ENCODE assay signal across 9 cellular contexts in genomic region chr10:133356953-133357292, GRCh38. TPM values are rescaled to one million over a fixed set of nuclear protein-coding genes. Genes with fewer than 3 reads are reported as not detected.
DNase-seq lines count a peak whose midpoint lies in the region; ATAC-seq lines count a peak whose summit lies in the region.
"Had no signal": no experiment of that assay in that cellular context is flagged by ENCODE, and none has a peak within 500 bp of the region (broad histone marks: within the 10 kb centered on the region; RNA-seq: fewer than 3 reads in every experiment).

No MANE protein-coding gene starts in this region.

- H3K4me2 ChIP-seq in GM23248 (ENCODE audit: unreplicated experiment) (peak overlapping the region; percentile 48), skeletal muscle satellite cell (ENCODE audit: low read length) (peak overlapping the region; percentile 91)

- ATAC-seq in T-helper 17 cell (no peak), right cardiac atrium (no peak), GM21381 (IDR thresholded peaks at IDR 0.05; ENCODE audit: unreplicated experiment) (no peak)

- no peaks in the 10 kb centered on the region for H3K36me3 Mint-ChIP-seq in T-helper 17 cell (ENCODE audit: low read depth)

- H3K4me3 ChIP-seq in GM23248, result peak overlapping the region; percentile 63
- peak overlapping the region; percentile 62 for H3K4me3 ChIP-seq in right cardiac atrium (ENCODE audit: low read length)
- peak overlapping the region; percentile 80 for H3K4me3 ChIP-seq in skeletal muscle satellite cell (ENCODE audit: low read length)

- H3K9me2 ChIP-seq in GM23248 (ENCODE audit: insufficient read depth), result no peaks in the 10 kb centered on the region

- H3K4me1 ChIP-seq in GM23248 (ENCODE audit: insufficient read depth), result no peaks in the 10 kb centered on the region
- no peaks in the 10 kb centered on the region for H3K4me1 ChIP-seq in right cardiac atrium (ENCODE audit: control insufficient read depth, insufficient read depth, low read length)
- H3K4me1 ChIP-seq in skeletal muscle satellite cell (ENCODE audit: control insufficient read depth, insufficient read depth, low read length), result peaks cover 17% of the 10 kb centered on the region

- H3F3A ChIP-seq in GM23248 (ENCODE audit: insufficient read depth), result 0 out of 2 replicates have a peak, but pooled peaks cover 3% of the 10 kb centered on the region

- H3K27me3 ChIP-seq in GM23248 (replicated peaks; ENCODE audit: insufficient read depth) (no peaks in the 10 kb centered on the region), right cardiac atrium (ENCODE audit: control insufficient read depth, insufficient read depth) (no peaks in the 10 kb centered on the region), skeletal muscle satellite cell (ENCODE audit: control insufficient read depth, insufficient read depth, low read length) (peaks cover 2% of the 10 kb centered on the region)

- peaks cover 7% of the 10 kb centered on the region for H3K4me1 Mint-ChIP-seq in T-helper 17 cell

- H3K9me3 ChIP-seq in GM23248 (ENCODE audit: low read depth) (no peaks in the 10 kb centered on the region), T-helper 17 cell (ENCODE audit: control insufficient read depth, low read length, poor library complexity, severe bottlenecking) (no peaks in the 10 kb centered on the region), right cardiac atrium (ENCODE audit: control insufficient read depth, low read length) (no peaks in the 10 kb centered on the region), skeletal muscle satellite cell (replicated peaks; ENCODE audit: low read length) (no peaks in the 10 kb centered on the region)

- DNase-seq in GM23248 (peak; percentile 33), T-helper 17 cell (no peak), right cardiac atrium (no peak), SK-N-DZ (ENCODE audit: low spot score) (no peak), NCI-H2081 treated with DMSO at 0.1 percent for 48 hours (lab: John Stamatoyannopoulos, UW) (no peak), NCI-H510A treated with DMSO at 0.1 percent for 48 hours (lab: John Stamatoyannopoulos, UW) (no peak)
- DNase-seq: occipital lobe had no signal

- no peaks in the 10 kb centered on the region for H3K79me2 ChIP-seq in GM23248 (ENCODE audit: insufficient read depth)

- intact Hi-C loops in right cardiac atrium (cut with DNase I), result no loop called here

- H2AFZ ChIP-seq in GM23248, result peak overlapping the region; percentile 89

- H3K4me3 Mint-ChIP-seq in T-helper 17 cell, result peak overlapping the region; percentile 80

- H3K27me3 Mint-ChIP-seq in T-helper 17 cell, result no peaks in the 10 kb centered on the region

- WGBS in GM23248 (ENCODE audit: low coverage in 1 of 2, low lambda C conversion rate in 2 of 2, missing lambda C conversion rate in 2 of 2), 2 experiments, result 32 to 33% methylated on average over 14 to 17 of the region's 17 CpGs
- WGBS in right cardiac atrium, result 32% methylated on average over 17 of the region's 17 CpGs

- no peaks in the 10 kb centered on the region for H3K36me3 ChIP-seq in GM23248 (ENCODE audit: low read depth)
- peaks cover 5% of the 10 kb centered on the region for H3K36me3 ChIP-seq in skeletal muscle satellite cell (ENCODE audit: insufficient read depth, low read length)

- H3K27ac ChIP-seq in GM23248 (no peak overlapping the region), right cardiac atrium (ENCODE audit: low read length) (no peak overlapping the region)

- no peaks in the 10 kb centered on the region for H4K20me1 ChIP-seq in GM23248 (ENCODE audit: insufficient read depth)

- in situ Hi-C loops in GM23248 (cut with MboI), result no loop called here

- H3K9ac ChIP-seq in GM23248 (peak overlapping the region; percentile 67), skeletal muscle satellite cell (ENCODE audit: low read depth, low read length) (peak overlapping the region; percentile 87)

- no peak overlapping the region for H3K27ac Mint-ChIP-seq in T-helper 17 cell

RNA-seq across cellular contexts. Expression of gene FUOM, which starts 0.9 kb away (rescaled TPM):
- total RNA-seq in GM23248 (2014; rRNA removed; shearing (Covaris generic)), result 19.5 and 24.5 TPM in 2 replicates
- polyA plus RNA-seq in GM23248 (2016; fragmentation: Nextera tagmentation; extraction: Ambion mirVana), result 20.9 and 21.5 TPM in 2 replicates
- total RNA-seq in T-helper 17 cell, result 1 to 10 TPM; 6.3 to 9.1 TPM
- total RNA-seq in right cardiac atrium, result 10 to 100 TPM; 19.7 to 25.0 (median 21.8) TPM
- 26.9 TPM for polyA plus RNA-seq in right cardiac atrium
- total RNA-seq in skeletal muscle satellite cell (2012; rRNA removed), result 25.6 and 42.4 TPM in 2 replicates
- polyA plus RNA-seq in SK-N-DZ (2014; cell fraction: cytosol; rRNA removed), result not detected in 2 replicates
- not detected in 2 replicates for polyA plus RNA-seq in SK-N-DZ (2014; cell fraction: nucleus; rRNA removed)

RNA-seq across cellular contexts. Expression of gene PRAP1, which starts 9.8 kb away (rescaled TPM):
- total RNA-seq in GM23248 (2014; rRNA removed; shearing (Covaris generic)), result not detected in 2 replicates
- polyA plus RNA-seq in GM23248 (2016; fragmentation: Nextera tagmentation; extraction: Ambion mirVana), result not detected in 2 replicates
- not detected for total RNA-seq in T-helper 17 cell
- not detected for total RNA-seq in right cardiac atrium
- not detected for polyA plus RNA-seq in right cardiac atrium
- total RNA-seq in skeletal muscle satellite cell (2012; rRNA removed), result 0.51 TPM in 1 of 2 replicates, not detected in the other
- polyA plus RNA-seq in SK-N-DZ (2014; cell fraction: cytosol; rRNA removed), result 1.4 and 3.7 TPM in 2 replicates
- 0.29 and 0.78 TPM in 2 replicates for polyA plus RNA-seq in SK-N-DZ (2014; cell fraction: nucleus; rRNA removed)
- total RNA-seq: occipital lobe had no signal

RNA-seq across cellular contexts. Expression of gene ECHS1, which starts 16.2 kb away (rescaled TPM):
- 76.1 and 82.2 TPM in 2 replicates for total RNA-seq in GM23248 (2014; rRNA removed; shearing (Covaris generic))
- polyA plus RNA-seq in GM23248 (2016; fragmentation: Nextera tagmentation; extraction: Ambion mirVana), result 147 and 150 TPM in 2 replicates
- total RNA-seq in T-helper 17 cell, result 10 to 100 TPM; 18.2 to 20.2 TPM
- 100 to 1,000 TPM in 2 of 4 donors, 10 to 100 TPM in 2; 91.0 to 124 (median 107) TPM for total RNA-seq in right cardiac atrium
- polyA plus RNA-seq in right cardiac atrium, result 177 TPM
- 68.2 and 75.1 TPM in 2 replicates for total RNA-seq in skeletal muscle satellite cell (2012; rRNA removed)
- polyA plus RNA-seq in SK-N-DZ (2014; cell fraction: cytosol; rRNA removed), result 113 and 123 TPM in 2 replicates
- 64.1 and 71.8 TPM in 2 replicates for polyA plus RNA-seq in SK-N-DZ (2014; cell fraction: nucleus; rRNA removed)

RNA-seq across cellular contexts. Expression of gene CALY, which starts 20.2 kb away (rescaled TPM):
- total RNA-seq in GM23248 (2014; rRNA removed; shearing (Covaris generic)), result 0.86 TPM in 1 of 2 replicates, not detected in the other
- polyA plus RNA-seq in GM23248 (2016; fragmentation: Nextera tagmentation; extraction: Ambion mirVana) (not detected in 2 replicates), right cardiac atrium (0.18 TPM)
- total RNA-seq in T-helper 17 cell (1 to 10 TPM in 1 of 2 donors, under 1 TPM in 1; 0.96 to 1.9 TPM), right cardiac atrium (not detected)
- not detected in 2 replicates for total RNA-seq in skeletal muscle satellite cell (2012; rRNA removed)
- polyA plus RNA-seq in SK-N-DZ (2014; cell fraction: cytosol; rRNA removed), result 23.7 and 70.7 TPM in 2 replicates
- 24.2 and 37.3 TPM in 2 replicates for polyA plus RNA-seq in SK-N-DZ (2014; cell fraction: nucleus; rRNA removed)

RNA-seq across cellular contexts. Expression of gene PAOX, which starts 22.1 kb away (rescaled TPM):
- total RNA-seq in GM23248 (2014; rRNA removed; shearing (Covaris generic)), result 4.1 and 5.8 TPM in 2 replicates
- polyA plus RNA-seq in GM23248 (2016; fragmentation: Nextera tagmentation; extraction: Ambion mirVana), result 4.5 TPM in 2 replicates
- 1 to 10 TPM; 3.5 to 6.3 TPM for total RNA-seq in T-helper 17 cell
- total RNA-seq in right cardiac atrium, result 1 to 10 TPM; 2.9 to 3.4 (median 3.2) TPM
- 2.7 TPM for polyA plus RNA-seq in right cardiac atrium
- 4.1 and 4.4 TPM in 2 replicates for total RNA-seq in skeletal muscle satellite cell (2012; rRNA removed)
- 8.7 and 9.0 TPM in 2 replicates for polyA plus RNA-seq in SK-N-DZ (2014; cell fraction: cytosol; rRNA removed)
- polyA plus RNA-seq in SK-N-DZ (2014; cell fraction: nucleus; rRNA removed), result 9.2 and 11.3 TPM in 2 replicates
